Comparison of ENCODE assay signal across 23 cellular contexts in the genomic region with DNA sequence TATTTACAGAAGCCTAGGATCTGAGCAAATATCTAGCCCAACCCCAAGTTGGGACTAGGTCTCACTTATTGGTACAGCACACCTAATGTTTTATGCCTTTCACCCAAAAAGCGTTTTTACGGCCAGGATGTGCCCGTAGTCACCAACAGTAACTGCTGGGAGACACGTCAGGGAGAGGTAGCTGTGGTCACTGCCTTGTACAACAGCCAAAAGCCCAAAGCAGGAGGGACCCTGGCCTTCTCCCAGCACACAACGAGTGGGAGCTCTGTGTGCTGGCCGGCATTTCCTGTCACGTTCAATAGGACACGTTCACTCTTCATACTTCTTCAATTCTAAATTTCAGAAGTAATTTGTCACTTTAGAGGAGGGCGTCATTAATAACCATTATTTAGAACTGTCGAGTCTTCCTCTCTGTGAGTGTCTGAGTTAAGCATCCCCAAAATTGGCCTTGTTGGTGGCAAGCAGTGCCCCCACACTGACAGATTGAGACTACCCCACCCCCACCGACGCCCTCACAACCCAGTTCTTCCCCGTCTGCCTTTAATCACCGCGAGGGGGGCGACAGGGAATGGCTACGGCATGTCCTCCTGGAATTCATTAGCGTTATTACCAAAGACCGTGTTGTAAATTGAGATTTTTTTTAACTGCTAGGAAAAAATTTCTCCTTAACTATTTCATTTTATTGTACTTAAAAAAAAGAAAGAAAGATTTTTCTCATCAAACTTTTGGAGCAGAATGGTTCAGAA.
A peak's percentile ranks its signal among the peaks of the same experiment; 100 is the strongest.
DNase-seq lines count a peak whose midpoint lies in the region; TF ChIP-seq lines count a peak whose summit lies in the region.
"Had no signal": no experiment of that assay in that cellular context is flagged by ENCODE, and none has a peak within 500 bp of the region (broad histone marks: within the 10 kb centered on the region; RNA-seq: fewer than 3 reads in every experiment).

No MANE protein-coding gene starts in this region.

- H3K23me2 ChIP-seq in H9 (ENCODE audit: insufficient read length, low read depth, low read length, poor library complexity, severe bottlenecking): no peaks in the 10 kb centered on the region

- no peak overlapping the region for H2BK15ac ChIP-seq in H9 (ENCODE audit: low read depth, low read length)

- DNase-seq in H9 (no peak), chondrocyte (ENCODE audit: low spot score) (no peak), NCI-H2029 (lab: John Stamatoyannopoulos, UW) (no peak), NCI-H446 treated with DMSO at 0.1 percent for 48 hours (lab: John Stamatoyannopoulos, UW) (no peak), NCI-H1092 treated with DMSO at 0.1 percent for 48 hours (lab: John Stamatoyannopoulos, UW) (no peak)
- DNase-seq: activated CD4-positive, alpha-beta T cell treated with anti-CD3 and anti-CD28 coated beads for 4 hours; activated naive CD4-positive, alpha-beta T cell; activated T-cell treated with anti-CD3 and anti-CD28 coated beads, Interleukin-2, amount 50 U/mL, for 4 hours; amniotic stem cell; CD4-positive, alpha-beta T cell; DMS 273 treated with DMSO at 0.1 percent for 48 hours; GDM1; islet precursor cell; Karpas-422; NCI-H187 treated with DMSO at 0.1 percent for 48 hours; occipital lobe; stimulated activated CD4-positive, alpha-beta T cell treated with anti-CD3 and anti-CD28 coated beads, Interleukin-4, amount 100 ng/mL, for 4 hours; stomach had no signal

- no peak overlapping the region for H2BK5ac ChIP-seq in H9 (ENCODE audit: insufficient read length, low read length)

- no peak overlapping the region for H3T11ph ChIP-seq in H9 (ENCODE audit: low read length)

- H3K27me3 ChIP-seq in BLaER1 treated with 17β-estradiol and CSF1 and Interleukin-3, amounts not matched to agents 10 nM and 100 nM: no peaks in the 10 kb centered on the region
- H3K27me3 ChIP-seq in H9 (ENCODE audit: insufficient read depth, low read length): no peaks in the 10 kb centered on the region
- H3K27me3 ChIP-seq: gastroesophageal sphincter, stomach had no signal

- H3K4ac ChIP-seq in H9 (ENCODE audit: low read depth, low read length): no peak overlapping the region

- H4K5ac ChIP-seq in H9 (ENCODE audit: insufficient read length, low read depth, low read length): no peak overlapping the region

- no peak overlapping the region for H2AFZ ChIP-seq in H9 (ENCODE audit: low read length)

- peaks cover 34 to 71% (median 53%) of the 10 kb centered on the region in 10 experiments for H3K4me1 ChIP-seq in BLaER1 treated with 17β-estradiol and CSF1 and Interleukin-3, amounts not matched to agents 10 nM and 100 nM
- H3K4me1 ChIP-seq in H9 (ENCODE audit: insufficient read depth, low read length): peaks cover 9% of the 10 kb centered on the region; the same call in 1 of the 2 replicates
- H3K4me1 ChIP-seq: stomach had no signal

- H3K27me3 Mint-ChIP-seq in H9 (ENCODE audit: low read depth) (no peaks in the 10 kb centered on the region), chondrocyte (ENCODE audit: low read depth) (no peaks in the 10 kb centered on the region), nephron (ENCODE audit: low read depth) (peaks cover 6% of the 10 kb centered on the region)
- H3K27me3 Mint-ChIP-seq: CD4-positive, alpha-beta T cell; central memory CD8-positive, alpha-beta T cell had no signal

- H3K27ac ChIP-seq in BLaER1 treated with 17β-estradiol and CSF1 and Interleukin-3, amounts not matched to agents 10 nM and 100 nM: no peak overlapping the region
- H3K27ac ChIP-seq in H9 (ENCODE audit: insufficient read length, low read depth, low read length): no peak overlapping the region
- H3K27ac ChIP-seq: stomach had no signal

- no peak overlapping the region for H2AK5ac ChIP-seq in H9 (ENCODE audit: insufficient read length, low read length)

- no peaks in the 10 kb centered on the region for H4K20me1 ChIP-seq in BLaER1 treated with 17β-estradiol and CSF1 and Interleukin-3, amounts not matched to agents 10 nM and 100 nM
- H4K20me1 ChIP-seq in H9 (ENCODE audit: control insufficient read depth, insufficient read depth, insufficient read length): no peaks in the 10 kb centered on the region

- no peak overlapping the region for H2BK120ac ChIP-seq in H9 (ENCODE audit: low read depth, low read length, poor library complexity, severe bottlenecking)

- no peaks in the 10 kb centered on the region for H3K79me2 ChIP-seq in H9 (ENCODE audit: insufficient read depth, low read length)

- H3K14ac ChIP-seq in H9 (ENCODE audit: insufficient read depth, low read length): no peak overlapping the region

- H4K8ac ChIP-seq in H9 (replicated peaks; ENCODE audit: insufficient read length, low read depth, low read length): no peak overlapping the region

- H3K4me1 Mint-ChIP-seq in H9 (peaks cover 17 to 33% of the 10 kb centered on the region in 2 experiments), chondrocyte (ENCODE audit: low read depth) (peaks cover 25% of the 10 kb centered on the region), nephron (peaks cover 25% of the 10 kb centered on the region)

- H3K27ac Mint-ChIP-seq in H9: peak overlapping the region in 2 of 3 experiments; percentile 36 to 85; a peak in 3 of 7 replicates
- H3K27ac Mint-ChIP-seq in chondrocyte (ENCODE audit: unreplicated experiment): peak overlapping the region; percentile 63
- peak overlapping the region; percentile 12 to 87 (median 71) for H3K27ac Mint-ChIP-seq in nephron
- H3K27ac Mint-ChIP-seq: CD4-positive, alpha-beta T cell; T-helper 1 cell treated with Interleukin-12 subunit alpha and Interleukin-12 subunit beta and Interleukin-4 antibody, amounts not matched to agents 30 μg/mL and 1 μg/mL, for 36 hours had no signal

- no peak overlapping the region for H3K4me3 ChIP-seq in BLaER1 treated with 17β-estradiol and CSF1 and Interleukin-3, amounts not matched to agents 10 nM and 100 nM
- H3K4me3 ChIP-seq: gastroesophageal sphincter, stomach had no signal

- H3K9ac ChIP-seq in BLaER1 treated with 17β-estradiol and CSF1 and Interleukin-3, amounts not matched to agents 10 nM and 100 nM: no peak overlapping the region; a peak in 1 of 22 replicates
- H3K9ac ChIP-seq in H9 (ENCODE audit: extremely low read depth, insufficient read length, low read length): no peak overlapping the region

- no peak overlapping the region for H3K18ac ChIP-seq in H9 (ENCODE audit: insufficient read length, low read depth, low read length)

- H3K79me1 ChIP-seq in H9 (ENCODE audit: insufficient read depth, low read depth, low read length, poor library complexity, severe bottlenecking): no peaks in the 10 kb centered on the region

- H3K9me3 ChIP-seq in BLaER1 treated with 17β-estradiol and CSF1 and Interleukin-3, amounts not matched to agents 10 nM and 100 nM (replicated peaks in 1 of 11): no peaks in the 10 kb centered on the region
- no peaks in the 10 kb centered on the region for H3K9me3 ChIP-seq in H9 (ENCODE audit: control insufficient read depth, low read depth, low read length)
- H3K9me3 ChIP-seq: gastroesophageal sphincter, stomach had no signal

- no peak overlapping the region for H4K91ac ChIP-seq in H9 (ENCODE audit: insufficient read length, low read depth, low read length)

- peak overlapping the region in 7 of 11 experiments; percentile 7 to 40 (median 21); a peak in 9 of 22 replicates for H3K4me2 ChIP-seq in BLaER1 treated with 17β-estradiol and CSF1 and Interleukin-3, amounts not matched to agents 10 nM and 100 nM
- H3K4me2 ChIP-seq in H9 (ENCODE audit: insufficient read depth, insufficient read length, low read length): no peak overlapping the region

- TF ChIP-seq CTCF in H9 (conservative IDR thresholded peaks at IDR 0.05) (no peak), chondrocyte (IDR thresholded peaks at IDR 0.05) (no peak), nephron (IDR thresholded peaks at IDR 0.05; ENCODE audit: unreplicated experiment in 3 of 3) (no peak)

- no peak overlapping the region for H2BK12ac ChIP-seq in H9 (ENCODE audit: insufficient read length, low read depth, low read length)

- H2BK20ac ChIP-seq in H9 (ENCODE audit: low read depth, low read length, poor library complexity, severe bottlenecking): no peak overlapping the region

- no peak overlapping the region for H3K56ac ChIP-seq in H9 (ENCODE audit: insufficient read length, low read depth, low read length)

- no peaks in the 10 kb centered on the region for H3K36me3 Mint-ChIP-seq in H9 (ENCODE audit: insufficient read depth in 1 of 3, low read depth in 3 of 3)
- H3K36me3 Mint-ChIP-seq in chondrocyte (ENCODE audit: low read depth): peaks cover 6% of the 10 kb centered on the region
- peaks cover 18% of the 10 kb centered on the region for H3K36me3 Mint-ChIP-seq in nephron (ENCODE audit: low read depth)

- H3K36me3 ChIP-seq in BLaER1 treated with 17β-estradiol and CSF1 and Interleukin-3, amounts not matched to agents 10 nM and 100 nM: no peaks in the 10 kb centered on the region

- H3K23ac ChIP-seq in H9 (ENCODE audit: insufficient read length, low read depth, low read length): no peak overlapping the region

- no CpG with 5 or more reads among the region's 19 CpGs for WGBS in H9 (ENCODE audit: extremely low coverage, insufficient read length, low lambda C conversion rate)

- H3K9me3 Mint-ChIP-seq in H9: no peaks in the 10 kb centered on the region
- no peaks in the 10 kb centered on the region for H3K9me3 Mint-ChIP-seq in chondrocyte (ENCODE audit: low read depth)
- no peaks in the 10 kb centered on the region for H3K9me3 Mint-ChIP-seq in nephron
- H3K9me3 Mint-ChIP-seq: activated T-cell treated with anti-CD3 and anti-CD28 coated beads, Interleukin-2, amount 50 U/mL, for 4 hours; CD4-positive, alpha-beta T cell; central memory CD8-positive, alpha-beta T cell; T-helper 1 cell treated with Interleukin-12 subunit alpha and Interleukin-12 subunit beta and Interleukin-4 antibody, amounts not matched to agents 30 μg/mL and 1 μg/mL, for 36 hours had no signal

- H3K4me3 Mint-ChIP-seq in H9 (peak overlapping the region in 1 of 2 experiments; percentile 53; a peak in 2 of 5 replicates), chondrocyte (ENCODE audit: unreplicated experiment) (no peak overlapping the region), nephron (peak overlapping the region in 1 of 3 experiments; percentile 17)
- H3K4me3 Mint-ChIP-seq: activated T-cell treated with anti-CD3 and anti-CD28 coated beads, Interleukin-2, amount 50 U/mL, for 4 hours; CD4-positive, alpha-beta T cell; central memory CD8-positive, alpha-beta T cell; T-helper 1 cell treated with Interleukin-12 subunit alpha and Interleukin-12 subunit beta and Interleukin-4 antibody, amounts not matched to agents 30 μg/mL and 1 μg/mL, for 36 hours had no signal
